ENCODE assay signal across 25 cellular contexts in genomic region chr21:41319273-41319672, GRCh38. TPM values are rescaled to one million over a fixed set of nuclear protein-coding genes. Genes with fewer than 3 reads are reported as not detected.
"Had no signal": no experiment of that assay in that cellular context is flagged by ENCODE, and none has a peak within 500 bp of the region (broad histone marks: within the 10 kb centered on the region; RNA-seq: fewer than 3 reads in every experiment).

No MANE protein-coding gene starts in this region.

- H3K4me3 ChIP-seq: cardiac muscle cell, MG63 had no signal

- H3K9ac ChIP-seq: KMS-11 had no signal

- H3K36me3 Mint-ChIP-seq: activated CD4-positive, alpha-beta memory T cell treated with anti-CD3 and anti-CD28 coated beads for 36 hours; activated naive CD8-positive, alpha-beta T cell had no signal

- H3K4me3 Mint-ChIP-seq: activated CD4-positive, alpha-beta memory T cell treated with anti-CD3 and anti-CD28 coated beads for 36 hours; activated CD4-positive, alpha-beta T cell treated with anti-CD3 and anti-CD28 coated beads, Interleukin-2, amount 10 ng/mL, durations not matched to agents 7 days and 5 days; activated naive CD4-positive, alpha-beta T cell treated with anti-CD3 and anti-CD28 coated beads for 36 hours; activated naive CD8-positive, alpha-beta T cell; activated T-helper 17 cell treated with anti-CD3 and anti-CD28 coated beads, Interleukin-2, amount 50 U/mL, for 72 hours; T-helper 17 cell had no signal

- H3K27ac ChIP-seq: brain microvascular endothelial cell, cardiac muscle cell, KMS-11 had no signal

- H3K9me3 Mint-ChIP-seq: activated CD4-positive, alpha-beta memory T cell treated with anti-CD3 and anti-CD28 coated beads for 36 hours; activated CD4-positive, alpha-beta T cell treated with anti-CD3 and anti-CD28 coated beads, Interleukin-2, amount 10 ng/mL, durations not matched to agents 7 days and 5 days; activated naive CD4-positive, alpha-beta T cell treated with anti-CD3 and anti-CD28 coated beads for 36 hours; activated T-helper 17 cell treated with anti-CD3 and anti-CD28 coated beads, Interleukin-2, amount 50 U/mL, for 72 hours had no signal

- DNase-seq: activated CD4-positive, alpha-beta memory T cell treated with anti-CD3 and anti-CD28 coated beads for 36 hours; activated CD4-positive, alpha-beta T cell treated with anti-CD3 and anti-CD28 coated beads, Interleukin-2, amount 10 ng/mL, durations not matched to agents 7 days and 5 days; activated CD4-positive, CD25-positive, alpha-beta regulatory T cell; activated CD8-positive, alpha-beta memory T cell treated with anti-CD3 and anti-CD28 coated beads for 24 hours; activated gamma-delta T cell; activated naive CD4-positive, alpha-beta T cell treated with anti-CD3 and anti-CD28 coated beads for 36 hours; activated T-cell treated with anti-CD3 and anti-CD28 coated beads for 4 hours; activated T-cell treated with anti-CD3 and anti-CD28 coated beads, Interleukin-2, amount 50 U/mL, for 48 hours; brain microvascular endothelial cell; MG63; MV-4-11; NCI-H1092 treated with DMSO at 0.1 percent for 48 hours; NCI-H1417 treated with DMSO at 0.1 percent for 48 hours; NCI-H1694 treated with DMSO at 0.1 percent for 48 hours; NCI-H2029 treated with DMSO at 0.1 percent for 48 hours; NCI-H524; PC-3; SIG-M5; T-helper 17 cell; T-helper 9 cell had no signal

- H3K27ac Mint-ChIP-seq: activated CD4-positive, alpha-beta memory T cell treated with anti-CD3 and anti-CD28 coated beads for 36 hours; activated CD4-positive, alpha-beta T cell treated with anti-CD3 and anti-CD28 coated beads, Interleukin-2, amount 10 ng/mL, durations not matched to agents 7 days and 5 days; activated naive CD4-positive, alpha-beta T cell treated with anti-CD3 and anti-CD28 coated beads for 36 hours; activated naive CD8-positive, alpha-beta T cell; activated T-helper 17 cell treated with anti-CD3 and anti-CD28 coated beads, Interleukin-2, amount 50 U/mL, for 72 hours; T-helper 17 cell had no signal

- H3K36me3 ChIP-seq: brain microvascular endothelial cell, cardiac muscle cell, MG63 had no signal

- H3K4me2 ChIP-seq: KMS-11 had no signal

- H3K9me3 ChIP-seq: MG63 had no signal

RNA-seq across cellular contexts. Expression of gene FAM3B, which starts 2.7 kb away (rescaled TPM):
- total RNA-seq: activated CD4-positive, alpha-beta memory T cell treated with anti-CD3 and anti-CD28 coated beads for 36 hours; activated CD4-positive, alpha-beta T cell treated with anti-CD3 and anti-CD28 coated beads, Interleukin-2, amount 10 ng/mL, durations not matched to agents 7 days and 5 days; activated naive CD4-positive, alpha-beta T cell treated with anti-CD3 and anti-CD28 coated beads for 36 hours; activated T-helper 17 cell treated with anti-CD3 and anti-CD28 coated beads, Interleukin-2, amount 50 U/mL, for 72 hours; cardiac muscle cell; PC-3; RPMI7951; T-helper 17 cell had no signal
- polyA plus RNA-seq: cardiac muscle cell had no signal
